Comparison of ENCODE assay signal across 31 cellular contexts in the genomic region with DNA sequence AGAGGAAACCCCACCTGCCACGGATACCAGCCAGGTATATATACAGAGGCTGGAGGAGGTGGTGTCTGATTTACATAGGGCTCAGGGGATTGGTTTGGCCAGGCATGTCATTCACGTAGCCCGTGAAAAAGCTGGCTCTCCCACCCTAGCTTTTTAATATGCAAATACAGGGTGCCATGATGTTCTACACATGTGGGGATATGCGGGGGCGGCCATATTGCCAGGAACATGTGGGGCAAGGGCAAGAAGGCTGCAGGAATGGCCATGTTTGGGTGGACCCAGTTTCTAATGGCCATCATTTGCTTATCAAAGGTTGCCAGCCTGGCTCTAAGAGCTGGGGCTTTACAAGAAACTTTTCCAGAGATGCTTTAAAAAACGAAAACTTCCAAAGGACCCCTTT.
"Had no signal": no experiment of that assay in that cellular context is flagged by ENCODE, and none has a peak within 500 bp of the region (broad histone marks: within the 10 kb centered on the region; RNA-seq: fewer than 3 reads in every experiment).

No MANE protein-coding gene starts in this region.

- H3K4me3 ChIP-seq: adrenal gland, body of pancreas, esophagus squamous epithelium, gastroesophageal sphincter, heart right ventricle had no signal

- H3K4me1 ChIP-seq: adrenal gland had no signal

- H3K9me3 ChIP-seq: adrenal gland, body of pancreas, esophagus squamous epithelium, gastroesophageal sphincter, heart right ventricle had no signal

- H3K36me3 ChIP-seq: adrenal gland, esophagus squamous epithelium, gastroesophageal sphincter, heart right ventricle had no signal

- ATAC-seq: activated CD4-positive, alpha-beta T cell treated with anti-CD3 and anti-CD28 coated beads for 36 hours; activated CD8-positive, alpha-beta memory T cell treated with anti-CD3 and anti-CD28 coated beads, Interleukin-2, amount 10 ng/mL, durations not matched to agents 7 days and 5 days; activated CD8-positive, alpha-beta T cell treated with anti-CD3 and anti-CD28 coated beads, Interleukin-2, amount 10 ng/mL, durations not matched to agents 7 days and 5 days; activated naive CD8-positive, alpha-beta T cell treated with anti-CD3 and anti-CD28 coated beads, Interleukin-2, amount 50 U/mL, for 24 hours; body of pancreas; gastroesophageal sphincter; heart right ventricle; T-helper 17 cell had no signal

- FAIRE-seq: colon, endometrium, endothelial cell of umbilical vein had no signal

- DNase-seq: activated CD4-positive, alpha-beta memory T cell treated with anti-CD3 and anti-CD28 coated beads for 36 hours; activated CD4-positive, alpha-beta T cell treated with anti-CD3 and anti-CD28 coated beads for 36 hours; activated CD4-positive, alpha-beta T cell treated with anti-CD3 and anti-CD28 coated beads, Interleukin-2, amount 10 ng/mL, durations not matched to agents 24 days and 14 days; activated CD4-positive, CD25-positive, alpha-beta regulatory T cell; activated CD4-positive, CD25-positive, alpha-beta regulatory T cell treated with anti-CD3 and anti-CD28 coated beads, Interleukin-2, amount 50 U/mL, for 72 hours; activated CD8-positive, alpha-beta memory T cell treated with anti-CD3 and anti-CD28 coated beads, Interleukin-2, amount 10 ng/mL, durations not matched to agents 7 days and 5 days; activated CD8-positive, alpha-beta memory T cell treated with anti-CD3 and anti-CD28 coated beads, Interleukin-2, amount 50 U/mL, for 4 hours; activated CD8-positive, alpha-beta T cell treated with anti-CD3 and anti-CD28 coated beads, Interleukin-2, amount 10 ng/mL, durations not matched to agents 7 days and 5 days; activated effector memory CD4-positive, alpha-beta T cell treated with anti-CD3 and anti-CD28 coated beads, Interleukin-2, amount 50 U/mL, for 16 hours; activated naive CD4-positive, alpha-beta T cell treated with anti-CD3 and anti-CD28 coated beads for 36 hours; activated naive CD8-positive, alpha-beta T cell treated with anti-CD3 and anti-CD28 coated beads for 36 hours; activated naive CD8-positive, alpha-beta T cell treated with anti-CD3 and anti-CD28 coated beads, Interleukin-2, amount 50 U/mL, for 24 hours; activated T-cell treated with anti-CD3 and anti-CD28 coated beads, Interleukin-2, amount 50 U/mL, for 1 hour; activated T-cell treated with anti-CD3 and anti-CD28 coated beads, Interleukin-2, amount 50 U/mL, for 48 hours; adrenal gland; amygdala; aorta; body of pancreas; caudate nucleus; cortex of kidney; effector CD8-positive, alpha-beta T cell; esophagus squamous epithelium; foreskin melanocyte; heart right ventricle; T-helper 17 cell; T1000 had no signal

- H3K27me3 ChIP-seq: adrenal gland, body of pancreas, esophagus squamous epithelium, gastroesophageal sphincter, heart right ventricle had no signal

- H3K27ac ChIP-seq: adrenal gland, body of pancreas, epithelial cell of prostate, esophagus squamous epithelium, gastroesophageal sphincter, heart right ventricle had no signal
